8 cellular contexts compared by ENCODE assay signal in genomic region chr12:96417688-96418087, GRCh38. TPM values are rescaled to one million over a fixed set of nuclear protein-coding genes. Genes with fewer than 3 reads are reported as not detected.
A peak's percentile ranks its signal among the peaks of the same experiment; 100 is the strongest.
DNase-seq lines count a peak whose midpoint lies in the region; ATAC-seq, FAIRE-seq and TF ChIP-seq lines count a peak whose summit lies in the region.
"Not testable (repeated sequence)": the region's sequence is repeated elsewhere in the genome, so short reads cannot be mapped to it uniquely, and the experiment has no call there.

No MANE protein-coding gene starts in this region.

- not testable (repeated sequence) for H3K27ac ChIP-seq in astrocyte (ENCODE audit: low read depth, low read length)

- not testable (repeated sequence) for H3K4me2 ChIP-seq in astrocyte (ENCODE audit: low read length)

- not testable (repeated sequence) for H3K9me3 ChIP-seq in astrocyte (ENCODE audit: insufficient read depth, low read depth, low read length)

- peak; percentile 56 for ATAC-seq in GM18858 (IDR thresholded peaks at IDR 0.05; ENCODE audit: unreplicated experiment)
- peak; percentile 70 for ATAC-seq in GM19438 (IDR thresholded peaks at IDR 0.05; ENCODE audit: low read depth, unreplicated experiment)
- ATAC-seq in GM21619 (IDR thresholded peaks at IDR 0.05; ENCODE audit: unreplicated experiment): peak; percentile 52
- ATAC-seq in HG02852 (IDR thresholded peaks at IDR 0.05; ENCODE audit: unreplicated experiment): peak; percentile 49
- ATAC-seq in HG03460 (IDR thresholded peaks at IDR 0.05; ENCODE audit: unreplicated experiment): peak; percentile 57
- ATAC-seq in activated CD4-positive, alpha-beta T cell treated with anti-CD3 and anti-CD28 coated beads for 36 hours: peak; percentile 80
- peak; percentile 8 for ATAC-seq in stimulated activated naive CD8-positive, alpha-beta T cell treated with anti-CD3 and anti-CD28 coated beads, Interleukin-15, Interleukin-2, amounts not matched to agents 100 U/mL and 50 U/mL, for 24 hours

- POLR2A ChIA-PET in activated CD4-positive, alpha-beta T cell treated with anti-CD3 and anti-CD28 coated beads for 36 hours (lab: Charles Lee): interaction anchor here (0.6 kb wide), 1 partner anchor 26 kb away, joined by 3 read pairs; no protein-coding TSS in a partner anchor

- H4K20me1 ChIP-seq in astrocyte (ENCODE audit: insufficient read depth, low read length): not testable (repeated sequence)

- not testable (repeated sequence) for H3K9ac ChIP-seq in astrocyte (ENCODE audit: low read length)

- peaks cover 22% of the 10 kb centered on the region for H3K4me1 Mint-ChIP-seq in activated CD4-positive, alpha-beta T cell treated with anti-CD3 and anti-CD28 coated beads for 36 hours
- H3K4me1 Mint-ChIP-seq in astrocyte (ENCODE audit: low read depth, unreplicated experiment): not testable (repeated sequence)

- intact Hi-C loops in activated CD4-positive, alpha-beta T cell treated with anti-CD3 and anti-CD28 coated beads for 36 hours (cut with DNase I, micrococcal nuclease): loop anchor here in 1 of 2 experiments (2.0 kb wide), 1 partner anchor 17 kb away; the partner anchor contains the start of gene CDK17

- CTCF ChIA-PET in activated CD4-positive, alpha-beta T cell treated with anti-CD3 and anti-CD28 coated beads for 36 hours (lab: Charles Lee): interaction anchor here (0.6 to 1.6 kb wide), 3 partner anchors 12 to 36 kb away, joined by 3 read pairs; no protein-coding TSS in a partner anchor

- not testable (repeated sequence) for H3K27me3 ChIP-seq in astrocyte (ENCODE audit: insufficient read depth, low read length)

- not testable (repeated sequence) for H3K4me3 ChIP-seq in astrocyte (ENCODE audit: insufficient read depth, low read depth, low read length)

- H3K9me3 Mint-ChIP-seq in activated CD4-positive, alpha-beta T cell treated with anti-CD3 and anti-CD28 coated beads for 36 hours (ENCODE audit: low read depth); astrocyte (ENCODE audit: unreplicated experiment): not testable (repeated sequence)

- not testable (repeated sequence) for H3K4me3 Mint-ChIP-seq in activated CD4-positive, alpha-beta T cell treated with anti-CD3 and anti-CD28 coated beads for 36 hours; astrocyte (ENCODE audit: unreplicated experiment)

- DNase-seq in activated CD4-positive, alpha-beta T cell treated with anti-CD3 and anti-CD28 coated beads for 36 hours; astrocyte (ENCODE audit: low read depth); stimulated activated naive CD8-positive, alpha-beta T cell treated with anti-CD3 and anti-CD28 coated beads, Interleukin-15, Interleukin-2, amounts not matched to agents 100 U/mL and 50 U/mL, for 24 hours: not testable (repeated sequence)

- not testable (repeated sequence) for H3K79me2 ChIP-seq in astrocyte (ENCODE audit: insufficient read depth, low read length)

- not testable (repeated sequence) for H3K27me3 Mint-ChIP-seq in activated CD4-positive, alpha-beta T cell treated with anti-CD3 and anti-CD28 coated beads for 36 hours; astrocyte (ENCODE audit: low read depth, unreplicated experiment)

- FAIRE-seq in astrocyte (lab: Jason Lieb, UNC): not testable (repeated sequence)

- H3K36me3 ChIP-seq in astrocyte (ENCODE audit: insufficient read depth, low read length): not testable (repeated sequence)

- H3K27ac Mint-ChIP-seq in activated CD4-positive, alpha-beta T cell treated with anti-CD3 and anti-CD28 coated beads for 36 hours: not testable (repeated sequence)
- H3K27ac Mint-ChIP-seq in astrocyte (ENCODE audit: unreplicated experiment): peak overlapping the region; percentile 41

- TF ChIP-seq CTCF in astrocyte (IDR thresholded peaks at IDR 0.05; ENCODE audit: insufficient read depth, low read depth, low read length): not testable (repeated sequence)

- H3K36me3 Mint-ChIP-seq in activated CD4-positive, alpha-beta T cell treated with anti-CD3 and anti-CD28 coated beads for 36 hours (ENCODE audit: low read depth); astrocyte (ENCODE audit: low read depth, unreplicated experiment): not testable (repeated sequence)

- peaks cover 11% of the 10 kb centered on the region for H3K4me1 ChIP-seq in astrocyte (ENCODE audit: insufficient read depth, low read length)

- H2AFZ ChIP-seq in astrocyte (ENCODE audit: low read depth, low read length): not testable (repeated sequence)

RNA-seq across cellular contexts. Expression of gene CDK17, which starts 17.4 kb away (rescaled TPM):
- total RNA-seq in activated CD4-positive, alpha-beta T cell treated with anti-CD3 and anti-CD28 coated beads for 36 hours: 10 to 100 TPM; 38.0 to 39.4 TPM
- 53.0 and 64.2 TPM in 2 replicates for total RNA-seq in astrocyte

Comparison
In these comparisons a context has a peak if more than half of its experiments do, and no peak if none do; other contexts are left out.
1. ATAC-seq: peak in every context shown above with its lines; median percentile 80 in activated CD4-positive, alpha-beta T cell treated with anti-CD3 and anti-CD28 coated beads for 36 hours; 70 in GM19438; 57 in HG03460; 56 in GM18858; 52 in GM21619; 49 in HG02852; 8 in stimulated activated naive CD8-positive, alpha-beta T cell treated with anti-CD3 and anti-CD28 coated beads, Interleukin-15, Interleukin-2, amounts not matched to agents 100 U/mL and 50 U/mL, for 24 hours.